Comparison of ENCODE assay signal across 1 cellular context in genomic region chr3:13863422-13863821, GRCh38.
TF ChIP-seq lines count a peak whose summit lies in the region.

No MANE protein-coding gene starts in this region.

TF ChIP-seq in WTC11, 78 proteins besides CTCF, POLR2A, EP300 and RAD21 (continued from another document):
- TF ChIP-seq ATF6 (CRISPR knock-in tag; IDR thresholded peaks at IDR 0.05) (no peak), EMX1 (CRISPR knock-in tag; IDR thresholded peaks at IDR 0.05) (no peak), ZNF423 (CRISPR knock-in tag; IDR thresholded peaks at IDR 0.05) (no peak), RORB (CRISPR knock-in tag; IDR thresholded peaks at IDR 0.05) (no peak), CBFB (CRISPR knock-in tag; IDR thresholded peaks at IDR 0.05; ENCODE audit: low read depth) (no peak), NR3C1 (CRISPR knock-in tag; conservative IDR thresholded peaks at IDR 0.05; ENCODE audit: low read depth) (no peak), TP53 (CRISPR knock-in tag; IDR thresholded peaks at IDR 0.05) (no peak)
